Comparison of ENCODE assay signal across 1 cellular context in the genomic region with DNA sequence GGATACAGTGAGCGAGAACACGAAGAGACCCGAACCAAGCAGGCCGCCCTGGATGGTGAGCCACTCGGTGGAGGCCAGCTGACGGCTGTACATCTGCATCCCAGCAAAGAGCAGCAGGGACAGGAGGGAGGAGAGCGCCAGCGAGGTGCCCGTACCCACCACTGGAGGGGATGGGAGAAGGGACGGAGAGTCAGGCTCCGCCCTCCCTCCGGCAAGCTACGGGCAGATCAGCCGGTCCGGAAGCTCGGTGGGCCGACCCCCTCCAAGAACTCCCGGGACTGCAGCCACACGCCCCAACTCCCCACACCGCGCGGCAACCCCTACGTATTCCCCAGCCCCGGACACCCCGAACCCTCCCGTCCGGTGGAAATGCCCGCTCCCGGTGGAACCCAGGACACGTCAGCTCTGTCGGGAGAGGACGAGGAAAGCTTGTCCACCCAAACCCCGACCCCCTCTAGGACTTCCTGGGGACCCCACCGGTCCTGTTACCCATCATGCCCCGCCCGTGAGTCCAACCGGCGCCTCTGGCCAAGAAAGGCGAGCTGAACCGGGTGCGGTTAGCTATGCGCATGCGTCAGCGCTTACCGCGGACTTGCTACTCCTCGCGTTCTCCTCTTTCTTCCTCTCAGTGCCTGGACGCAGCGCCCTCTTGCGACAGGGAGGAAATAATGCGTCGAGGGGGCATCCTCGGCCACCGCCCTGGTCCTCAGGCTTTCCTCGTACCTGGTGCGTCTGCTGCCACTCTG.
A peak's percentile ranks its signal among the peaks of the same experiment; 100 is the strongest.
TF ChIP-seq lines count a peak whose summit lies in the region.

A gene (minus strand): TSS at position 573 of the 746 bp plus-strand sequence. CDS start 80 bp downstream, at position 493.

TF ChIP-seq in HepG2, 621 proteins besides CTCF, POLR2A, EP300 and RAD21 (continued from another document and continues in another):
- TF ChIP-seq POLR2G (IDR thresholded peaks at IDR 0.05; ENCODE audit: low read depth, low read length): peak; percentile 91
- no peak for TF ChIP-seq ZNF768 (CRISPR knock-in tag; IDR thresholded peaks at IDR 0.05)
- TF ChIP-seq, protein P1, sequence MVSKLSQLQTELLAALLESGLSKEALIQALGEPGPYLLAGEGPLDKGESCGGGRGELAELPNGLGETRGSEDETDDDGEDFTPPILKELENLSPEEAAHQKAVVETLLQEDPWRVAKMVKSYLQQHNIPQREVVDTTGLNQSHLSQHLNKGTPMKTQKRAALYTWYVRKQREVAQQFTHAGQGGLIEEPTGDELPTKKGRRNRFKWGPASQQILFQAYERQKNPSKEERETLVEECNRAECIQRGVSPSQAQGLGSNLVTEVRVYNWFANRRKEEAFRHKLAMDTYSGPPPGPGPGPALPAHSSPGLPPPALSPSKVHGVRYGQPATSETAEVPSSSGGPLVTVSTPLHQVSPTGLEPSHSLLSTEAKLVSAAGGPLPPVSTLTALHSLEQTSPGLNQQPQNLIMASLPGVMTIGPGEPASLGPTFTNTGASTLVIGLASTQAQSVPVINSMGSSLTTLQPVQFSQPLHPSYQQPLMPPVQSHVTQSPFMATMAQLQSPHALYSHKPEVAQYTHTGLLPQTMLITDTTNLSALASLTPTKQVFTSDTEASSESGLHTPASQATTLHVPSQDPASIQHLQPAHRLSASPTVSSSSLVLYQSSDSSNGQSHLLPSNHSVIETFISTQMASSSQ (IDR thresholded peaks at IDR 0.05; ENCODE audit: low read depth): no peak
- TF ChIP-seq, protein P1 (CRISPR knock-in tag; IDR thresholded peaks at IDR 0.05; ENCODE audit: borderline replicate concordance): no peak
- TF ChIP-seq ZNF569 (CRISPR knock-in tag; IDR thresholded peaks at IDR 0.05; ENCODE audit: borderline replicate concordance): no peak
- TF ChIP-seq ZNF546 (CRISPR knock-in tag; conservative IDR thresholded peaks at IDR 0.05): 0 out of 2 replicates have a peak, but pooled peaks have one; percentile 32
- TF ChIP-seq HNRNPUL1 (IDR thresholded peaks at IDR 0.05; ENCODE audit: low read depth, low read length): no peak
- TF ChIP-seq, protein P2, sequence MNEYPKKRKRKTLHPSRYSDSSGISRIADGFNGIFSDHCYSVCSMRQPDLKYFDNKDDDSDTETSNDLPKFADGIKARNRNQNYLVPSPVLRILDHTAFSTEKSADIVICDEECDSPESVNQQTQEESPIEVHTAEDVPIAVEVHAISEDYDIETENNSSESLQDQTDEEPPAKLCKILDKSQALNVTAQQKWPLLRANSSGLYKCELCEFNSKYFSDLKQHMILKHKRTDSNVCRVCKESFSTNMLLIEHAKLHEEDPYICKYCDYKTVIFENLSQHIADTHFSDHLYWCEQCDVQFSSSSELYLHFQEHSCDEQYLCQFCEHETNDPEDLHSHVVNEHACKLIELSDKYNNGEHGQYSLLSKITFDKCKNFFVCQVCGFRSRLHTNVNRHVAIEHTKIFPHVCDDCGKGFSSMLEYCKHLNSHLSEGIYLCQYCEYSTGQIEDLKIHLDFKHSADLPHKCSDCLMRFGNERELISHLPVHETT (CRISPR knock-in tag; conservative IDR thresholded peaks at IDR 0.05): peak; percentile 91; the same call in 1 of the 2 replicates
- no peak for TF ChIP-seq NR1H2 (CRISPR knock-in tag; IDR thresholded peaks at IDR 0.05; ENCODE audit: borderline replicate concordance, low read depth)
- peak; percentile 82 for TF ChIP-seq MYC (CRISPR knock-in tag; IDR thresholded peaks at IDR 0.05; ENCODE audit: borderline replicate concordance)
- TF ChIP-seq, protein P3, sequence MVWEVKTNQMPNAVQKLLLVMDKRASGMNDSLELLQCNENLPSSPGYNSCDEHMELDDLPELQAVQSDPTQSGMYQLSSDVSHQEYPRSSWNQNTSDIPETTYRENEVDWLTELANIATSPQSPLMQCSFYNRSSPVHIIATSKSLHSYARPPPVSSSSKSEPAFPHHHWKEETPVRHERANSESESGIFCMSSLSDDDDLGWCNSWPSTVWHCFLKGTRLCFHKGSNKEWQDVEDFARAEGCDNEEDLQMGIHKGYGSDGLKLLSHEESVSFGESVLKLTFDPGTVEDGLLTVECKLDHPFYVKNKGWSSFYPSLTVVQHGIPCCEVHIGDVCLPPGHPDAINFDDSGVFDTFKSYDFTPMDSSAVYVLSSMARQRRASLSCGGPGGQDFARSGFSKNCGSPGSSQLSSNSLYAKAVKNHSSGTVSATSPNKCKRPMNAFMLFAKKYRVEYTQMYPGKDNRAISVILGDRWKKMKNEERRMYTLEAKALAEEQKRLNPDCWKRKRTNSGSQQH (CRISPR knock-in tag; IDR thresholded peaks at IDR 0.05; ENCODE audit: low read depth): no peak
- TF ChIP-seq, protein P4, sequence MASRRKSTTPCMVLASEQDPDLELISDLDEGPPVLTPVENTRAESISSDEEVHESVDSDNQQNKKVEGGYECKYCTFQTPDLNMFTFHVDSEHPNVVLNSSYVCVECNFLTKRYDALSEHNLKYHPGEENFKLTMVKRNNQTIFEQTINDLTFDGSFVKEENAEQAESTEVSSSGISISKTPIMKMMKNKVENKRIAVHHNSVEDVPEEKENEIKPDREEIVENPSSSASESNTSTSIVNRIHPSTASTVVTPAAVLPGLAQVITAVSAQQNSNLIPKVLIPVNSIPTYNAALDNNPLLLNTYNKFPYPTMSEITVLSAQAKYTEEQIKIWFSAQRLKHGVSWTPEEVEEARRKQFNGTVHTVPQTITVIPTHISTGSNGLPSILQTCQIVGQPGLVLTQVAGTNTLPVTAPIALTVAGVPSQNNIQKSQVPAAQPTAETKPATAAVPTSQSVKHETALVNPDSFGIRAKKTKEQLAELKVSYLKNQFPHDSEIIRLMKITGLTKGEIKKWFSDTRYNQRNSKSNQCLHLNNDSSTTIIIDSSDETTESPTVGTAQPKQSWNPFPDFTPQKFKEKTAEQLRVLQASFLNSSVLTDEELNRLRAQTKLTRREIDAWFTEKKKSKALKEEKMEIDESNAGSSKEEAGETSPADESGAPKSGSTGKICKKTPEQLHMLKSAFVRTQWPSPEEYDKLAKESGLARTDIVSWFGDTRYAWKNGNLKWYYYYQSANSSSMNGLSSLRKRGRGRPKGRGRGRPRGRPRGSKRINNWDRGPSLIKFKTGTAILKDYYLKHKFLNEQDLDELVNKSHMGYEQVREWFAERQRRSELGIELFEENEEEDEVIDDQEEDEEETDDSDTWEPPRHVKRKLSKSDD (CRISPR knock-in tag; IDR thresholded peaks at IDR 0.05; ENCODE audit: low read depth): no peak; the same call in 1 of the 2 replicates
- no peak for TF ChIP-seq MBNL3 (CRISPR knock-in tag; conservative IDR thresholded peaks at IDR 0.05)
- no peak for TF ChIP-seq RBM22 (optimal IDR thresholded peaks at IDR 0.05; ENCODE audit: low read length)
- TF ChIP-seq RFXAP (CRISPR knock-in tag; IDR thresholded peaks at IDR 0.05; ENCODE audit: borderline replicate concordance): peak; percentile 56
- TF ChIP-seq ZNF747 (CRISPR knock-in tag; IDR thresholded peaks at IDR 0.05; ENCODE audit: borderline replicate concordance): peak; percentile 78; the same call in 1 of the 2 replicates
- peak; percentile 84 for TF ChIP-seq RXRA (CRISPR knock-in tag; IDR thresholded peaks at IDR 0.05)
- TF ChIP-seq MIXL1 (CRISPR knock-in tag; IDR thresholded peaks at IDR 0.05): no peak
- TF ChIP-seq YEATS2 (CRISPR knock-in tag; IDR thresholded peaks at IDR 0.05; ENCODE audit: borderline replicate concordance): peak; percentile 97; the same call in 1 of the 2 replicates
- TF ChIP-seq, protein P5, sequence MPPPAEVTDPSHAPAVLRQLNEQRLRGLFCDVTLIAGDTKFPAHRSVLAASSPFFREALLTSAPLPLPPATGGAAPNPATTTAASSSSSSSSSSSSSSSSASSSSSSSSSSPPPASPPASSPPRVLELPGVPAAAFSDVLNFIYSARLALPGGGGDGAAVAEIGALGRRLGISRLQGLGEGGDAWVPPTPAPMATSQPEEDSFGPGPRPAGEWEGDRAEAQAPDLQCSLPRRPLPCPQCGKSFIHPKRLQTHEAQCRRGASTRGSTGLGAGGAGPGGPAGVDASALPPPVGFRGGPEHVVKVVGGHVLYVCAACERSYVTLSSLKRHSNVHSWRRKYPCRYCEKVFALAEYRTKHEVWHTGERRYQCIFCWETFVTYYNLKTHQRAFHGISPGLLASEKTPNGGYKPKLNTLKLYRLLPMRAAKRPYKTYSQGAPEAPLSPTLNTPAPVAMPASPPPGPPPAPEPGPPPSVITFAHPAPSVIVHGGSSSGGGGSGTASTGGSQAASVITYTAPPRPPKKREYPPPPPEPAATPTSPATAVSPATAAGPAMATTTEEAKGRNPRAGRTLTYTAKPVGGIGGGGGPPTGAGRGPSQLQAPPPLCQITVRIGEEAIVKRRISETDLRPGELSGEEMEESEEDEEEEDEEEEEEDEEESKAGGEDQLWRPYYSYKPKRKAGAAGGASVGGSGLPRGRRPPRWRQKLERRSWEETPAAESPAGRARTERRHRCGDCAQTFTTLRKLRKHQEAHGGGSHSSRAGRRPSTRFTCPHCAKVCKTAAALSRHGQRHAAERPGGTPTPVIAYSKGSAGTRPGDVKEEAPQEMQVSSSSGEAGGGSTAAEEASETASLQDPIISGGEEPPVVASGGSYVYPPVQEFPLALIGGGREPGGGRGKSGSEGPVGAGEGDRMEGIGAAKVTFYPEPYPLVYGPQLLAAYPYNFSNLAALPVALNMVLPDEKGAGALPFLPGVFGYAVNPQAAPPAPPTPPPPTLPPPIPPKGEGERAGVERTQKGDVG (CRISPR knock-in tag; IDR thresholded peaks at IDR 0.05; ENCODE audit: borderline replicate concordance): no peak
- no peak; the same call in 1 of the 2 replicates for TF ChIP-seq HNF4A (CRISPR knock-in tag; IDR thresholded peaks at IDR 0.05)
- TF ChIP-seq, protein P6, sequence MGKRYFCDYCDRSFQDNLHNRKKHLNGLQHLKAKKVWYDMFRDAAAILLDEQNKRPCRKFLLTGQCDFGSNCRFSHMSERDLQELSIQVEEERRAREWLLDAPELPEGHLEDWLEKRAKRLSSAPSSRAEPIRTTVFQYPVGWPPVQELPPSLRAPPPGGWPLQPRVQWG (CRISPR knock-in tag; IDR thresholded peaks at IDR 0.05; ENCODE audit: borderline replicate concordance, low read depth): no peak
- TF ChIP-seq CHD4 (IDR thresholded peaks at IDR 0.05; ENCODE audit: borderline replicate concordance, low read length): no peak
- no peak; the same call in 1 of the 2 replicates for TF ChIP-seq ZSCAN21 (CRISPR knock-in tag; IDR thresholded peaks at IDR 0.05; ENCODE audit: borderline replicate concordance)
- TF ChIP-seq ZBTB3 (CRISPR knock-in tag; IDR thresholded peaks at IDR 0.05; ENCODE audit: borderline replicate concordance, low read depth): no peak
- TF ChIP-seq AHR (CRISPR knock-in tag; IDR thresholded peaks at IDR 0.05): 0 out of 2 replicates have a peak, but pooled peaks have one; percentile 29
- TF ChIP-seq KLF11 (CRISPR knock-in tag; IDR thresholded peaks at IDR 0.05): no peak
- no peak for TF ChIP-seq ZNF841 (CRISPR knock-in tag; IDR thresholded peaks at IDR 0.05; ENCODE audit: borderline replicate concordance)
- TF ChIP-seq NFIC (IDR thresholded peaks at IDR 0.05; ENCODE audit: low read length): no peak
- 0 out of 2 replicates have a peak, but pooled peaks have one; percentile 83 for TF ChIP-seq ZBTB42 (CRISPR knock-in tag; IDR thresholded peaks at IDR 0.05)
- TF ChIP-seq, protein P7, sequence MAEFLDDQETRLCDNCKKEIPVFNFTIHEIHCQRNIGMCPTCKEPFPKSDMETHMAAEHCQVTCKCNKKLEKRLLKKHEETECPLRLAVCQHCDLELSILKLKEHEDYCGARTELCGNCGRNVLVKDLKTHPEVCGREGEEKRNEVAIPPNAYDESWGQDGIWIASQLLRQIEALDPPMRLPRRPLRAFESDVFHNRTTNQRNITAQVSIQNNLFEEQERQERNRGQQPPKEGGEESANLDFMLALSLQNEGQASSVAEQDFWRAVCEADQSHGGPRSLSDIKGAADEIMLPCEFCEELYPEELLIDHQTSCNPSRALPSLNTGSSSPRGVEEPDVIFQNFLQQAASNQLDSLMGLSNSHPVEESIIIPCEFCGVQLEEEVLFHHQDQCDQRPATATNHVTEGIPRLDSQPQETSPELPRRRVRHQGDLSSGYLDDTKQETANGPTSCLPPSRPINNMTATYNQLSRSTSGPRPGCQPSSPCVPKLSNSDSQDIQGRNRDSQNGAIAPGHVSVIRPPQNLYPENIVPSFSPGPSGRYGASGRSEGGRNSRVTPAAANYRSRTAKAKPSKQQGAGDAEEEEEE (CRISPR knock-in tag; IDR thresholded peaks at IDR 0.05; ENCODE audit: borderline replicate concordance): 0 out of 2 replicates have a peak, but pooled peaks have one; percentile 47
- TF ChIP-seq, protein P8, sequence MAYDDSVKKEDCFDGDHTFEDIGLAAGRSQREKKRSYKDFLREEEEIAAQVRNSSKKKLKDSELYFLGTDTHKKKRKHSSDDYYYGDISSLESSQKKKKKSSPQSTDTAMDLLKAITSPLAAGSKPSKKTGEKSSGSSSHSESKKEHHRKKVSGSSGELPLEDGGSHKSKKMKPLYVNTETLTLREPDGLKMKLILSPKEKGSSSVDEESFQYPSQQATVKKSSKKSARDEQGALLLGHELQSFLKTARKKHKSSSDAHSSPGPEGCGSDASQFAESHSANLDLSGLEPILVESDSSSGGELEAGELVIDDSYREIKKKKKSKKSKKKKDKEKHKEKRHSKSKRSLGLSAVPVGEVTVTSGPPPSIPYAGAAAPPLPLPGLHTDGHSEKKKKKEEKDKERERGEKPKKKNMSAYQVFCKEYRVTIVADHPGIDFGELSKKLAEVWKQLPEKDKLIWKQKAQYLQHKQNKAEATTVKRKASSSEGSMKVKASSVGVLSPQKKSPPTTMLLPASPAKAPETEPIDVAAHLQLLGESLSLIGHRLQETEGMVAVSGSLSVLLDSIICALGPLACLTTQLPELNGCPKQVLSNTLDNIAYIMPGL (CRISPR knock-in tag; IDR thresholded peaks at IDR 0.05; ENCODE audit: borderline replicate concordance in 1 of 2, low read depth in 1 of 2): peak; percentile 81 to 99
- no peak for TF ChIP-seq ZNF891 (CRISPR knock-in tag; IDR thresholded peaks at IDR 0.05)
- no peak for TF ChIP-seq NR2F1 (CRISPR knock-in tag; IDR thresholded peaks at IDR 0.05)
- no peak for TF ChIP-seq ZSCAN20 (CRISPR knock-in tag; IDR thresholded peaks at IDR 0.05; ENCODE audit: borderline replicate concordance)
- TF ChIP-seq, protein P9, sequence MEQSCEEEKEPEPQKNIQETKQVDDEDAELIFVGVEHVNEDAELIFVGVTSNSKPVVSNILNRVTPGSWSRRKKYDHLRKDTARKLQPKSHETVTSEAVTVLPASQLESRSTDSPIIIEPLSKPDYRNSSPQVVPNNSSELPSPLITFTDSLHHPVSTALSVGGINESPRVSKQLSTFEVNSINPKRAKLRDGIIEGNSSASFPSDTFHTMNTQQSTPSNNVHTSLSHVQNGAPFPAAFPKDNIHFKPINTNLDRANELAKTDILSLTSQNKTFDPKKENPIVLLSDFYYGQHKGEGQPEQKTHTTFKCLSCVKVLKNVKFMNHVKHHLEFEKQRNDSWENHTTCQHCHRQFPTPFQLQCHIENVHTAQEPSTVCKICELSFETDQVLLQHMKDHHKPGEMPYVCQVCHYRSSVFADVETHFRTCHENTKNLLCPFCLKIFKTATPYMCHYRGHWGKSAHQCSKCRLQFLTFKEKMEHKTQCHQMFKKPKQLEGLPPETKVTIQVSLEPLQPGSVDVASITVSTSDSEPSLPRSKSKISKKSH (CRISPR knock-in tag; IDR thresholded peaks at IDR 0.05; ENCODE audit: borderline replicate concordance): no peak
